8 cellular contexts compared by ENCODE assay signal in genomic region chr1:205750683-205751651, GRCh38. TPM values are rescaled to one million over a fixed set of nuclear protein-coding genes. Genes with fewer than 3 reads are reported as not detected.
DNase-seq lines count a peak whose midpoint lies in the region; ATAC-seq and TF ChIP-seq lines count a peak whose summit lies in the region.

No MANE protein-coding gene starts in this region.

- ATAC-seq in upper lobe of right lung = no peak

- 81% methylated on average over 14 of the region's 14 CpGs for WGBS in liver

- H3K4me2 ChIP-seq in BLaER1 treated with 17β-estradiol and CSF1 and Interleukin-3, amounts not matched to agents 10 nM and 100 nM = peak overlapping the region; percentile 51 to 76 (median 69)

- peaks cover 0 to 29% (median 18%) of the 10 kb centered on the region in 11 experiments; a peak in 13 of 22 replicates for H3K36me3 ChIP-seq in BLaER1 treated with 17β-estradiol and CSF1 and Interleukin-3, amounts not matched to agents 10 nM and 100 nM
- peaks cover 11% of the 10 kb centered on the region; the same call in 1 of the 2 replicates for H3K36me3 ChIP-seq in HUES6 (ENCODE audit: control insufficient read depth, insufficient read depth, low read length)
- no peaks in the 10 kb centered on the region for H3K36me3 ChIP-seq in liver (ENCODE audit: control insufficient read depth in 4 of 4, insufficient read depth in 3 of 4, low read depth in 1 of 4, low read length in 3 of 4)
- no peaks in the 10 kb centered on the region for H3K36me3 ChIP-seq in upper lobe of right lung

- no peak for TF ChIP-seq RAD21 in liver (IDR thresholded peaks at IDR 0.05)

- H3K27me3 ChIP-seq in BLaER1 treated with 17β-estradiol and CSF1 and Interleukin-3, amounts not matched to agents 10 nM and 100 nM = no peaks in the 10 kb centered on the region
- 0 out of 2 replicates have a peak, but pooled peaks cover under 1% of the 10 kb centered on the region for H3K27me3 ChIP-seq in HUES6 (ENCODE audit: control insufficient read depth, insufficient read depth, low read length)
- H3K27me3 ChIP-seq in liver (ENCODE audit: control insufficient read depth in 4 of 4, insufficient read depth in 4 of 4, low read length in 3 of 4) = no peaks in the 10 kb centered on the region
- no peaks in the 10 kb centered on the region for H3K27me3 ChIP-seq in upper lobe of right lung

- no peak for DNase-seq in upper lobe of right lung
- DNase-seq in activated CD4-positive, CD25-positive, alpha-beta regulatory T cell (lab: John Stamatoyannopoulos, UW) = no peak
- no peak for DNase-seq in stimulated activated CD4-positive, alpha-beta T cell treated with anti-CD3 and anti-CD28 coated beads, Interleukin-2, amount 100 ng/mL, for 48 hours
- no peak for DNase-seq in H4 (ENCODE audit: low spot score)

- H3K9me3 ChIP-seq in BLaER1 treated with 17β-estradiol and CSF1 and Interleukin-3, amounts not matched to agents 10 nM and 100 nM (replicated peaks in 1 of 11) = no peaks in the 10 kb centered on the region
- H3K9me3 ChIP-seq in HUES6 (ENCODE audit: control insufficient read depth, insufficient read depth, low read depth, low read length) = no peaks in the 10 kb centered on the region
- H3K9me3 ChIP-seq in liver (ENCODE audit: control insufficient read depth in 4 of 4, low read length in 3 of 4) = no peaks in the 10 kb centered on the region
- H3K9me3 ChIP-seq in upper lobe of right lung = no peaks in the 10 kb centered on the region

- intact Hi-C loops in upper lobe of right lung (cut with DNase I) = no loop called here

- TF ChIP-seq CTCF in liver (IDR thresholded peaks at IDR 0.05; ENCODE audit: low read depth, low read length, missing input control) (no peak), upper lobe of right lung (IDR thresholded peaks at IDR 0.05) (no peak)

- peaks cover 16 to 26% (median 23%) of the 10 kb centered on the region in 10 experiments for H3K4me1 ChIP-seq in BLaER1 treated with 17β-estradiol and CSF1 and Interleukin-3, amounts not matched to agents 10 nM and 100 nM
- H3K4me1 ChIP-seq in HUES6 (ENCODE audit: control insufficient read depth, insufficient read depth, low read length) = peaks cover 17% of the 10 kb centered on the region; the same call in 1 of the 2 replicates
- peaks cover 8 to 25% (median 19%) of the 10 kb centered on the region in 4 donors for H3K4me1 ChIP-seq in liver (ENCODE audit: control insufficient read depth in 4 of 4, insufficient read depth in 4 of 4, low read length in 3 of 4)
- peaks cover 21% of the 10 kb centered on the region for H3K4me1 ChIP-seq in upper lobe of right lung

- H3K9ac ChIP-seq in BLaER1 treated with 17β-estradiol and CSF1 and Interleukin-3, amounts not matched to agents 10 nM and 100 nM = peak overlapping the region; percentile 92 to 99 (median 98)
- H3K9ac ChIP-seq in HUES6 (ENCODE audit: low read length) (peak overlapping the region; percentile 98), liver (ENCODE audit: low read depth in 1 of 2, low read length in 2 of 2) (peak overlapping the region; percentile 15 to 89)

- H3K27ac ChIP-seq in BLaER1 treated with 17β-estradiol and CSF1 and Interleukin-3, amounts not matched to agents 10 nM and 100 nM = peak overlapping the region; percentile 90 to 100 (median 96)
- peak overlapping the region; percentile 96 for H3K27ac ChIP-seq in HUES6 (ENCODE audit: low read depth, low read length)
- H3K27ac ChIP-seq in angular gyrus (ENCODE audit: low read depth, low read length) = peak overlapping the region; percentile 98
- peak overlapping the region; percentile 94 to 96 for H3K27ac ChIP-seq in liver (ENCODE audit: low read depth in 1 of 2, low read length in 2 of 2)
- peak overlapping the region; percentile 87 for H3K27ac ChIP-seq in upper lobe of right lung

- H4K20me1 ChIP-seq in BLaER1 treated with 17β-estradiol and CSF1 and Interleukin-3, amounts not matched to agents 10 nM and 100 nM = peaks cover 29 to 36% (median 33%) of the 10 kb centered on the region in 11 experiments; a peak in 21 of 22 replicates

- peak overlapping the region; percentile 65 to 88 (median 81) for H3K4me3 ChIP-seq in BLaER1 treated with 17β-estradiol and CSF1 and Interleukin-3, amounts not matched to agents 10 nM and 100 nM
- peak overlapping the region; percentile 99 for H3K4me3 ChIP-seq in HUES6 (ENCODE audit: low read depth, low read length)
- peak overlapping the region; percentile 62 to 99 (median 69) for H3K4me3 ChIP-seq in liver (ENCODE audit: low read depth in 1 of 3, low read length in 3 of 3)
- peak overlapping the region; percentile 83 for H3K4me3 ChIP-seq in upper lobe of right lung

TF ChIP-seq in liver, 16 proteins besides CTCF, POLR2A, EP300 and RAD21:
- TF ChIP-seq HNF4G (IDR thresholded peaks at IDR 0.05) = no peak
- TF ChIP-seq SP1 (IDR thresholded peaks at IDR 0.05) = no peak
- no peak for TF ChIP-seq FOXA1 (IDR thresholded peaks at IDR 0.05)
- TF ChIP-seq YY1 (IDR thresholded peaks at IDR 0.05) = no peak
- TF ChIP-seq ATF3 (IDR thresholded peaks at IDR 0.05) = no peak
- TF ChIP-seq ZBTB33 (IDR thresholded peaks at IDR 0.05) = no peak
- no peak for TF ChIP-seq GABPA (IDR thresholded peaks at IDR 0.05 in 1 of 2, conservative IDR thresholded peaks at IDR 0.05 in 1 of 2)
- TF ChIP-seq JUND (IDR thresholded peaks at IDR 0.05) = no peak
- TF ChIP-seq EGR1 (IDR thresholded peaks at IDR 0.05; ENCODE audit: low read depth in 2 of 2) = no peak
- no peak for TF ChIP-seq FOXA2 (IDR thresholded peaks at IDR 0.05)
- TF ChIP-seq REST (IDR thresholded peaks at IDR 0.05) = no peak

RNA-seq across cellular contexts. Expression of gene NUCKS1, which starts 1.0 kb away (rescaled TPM):
- 10 to 100 TPM; 48.9 to 86.1 TPM for total RNA-seq in liver
- polyA plus RNA-seq in liver = 10 to 100 TPM; 27.0 to 36.4 TPM
- 117 TPM for total RNA-seq in upper lobe of right lung
- 179 and 195 TPM in 2 replicates for total RNA-seq in H4 (2014; rRNA removed; shearing (Covaris generic))

RNA-seq across cellular contexts. Expression of gene RAB29, which starts 24.3 kb away (rescaled TPM):
- total RNA-seq in liver (10 to 100 TPM; 11.0 to 25.0 TPM), upper lobe of right lung (24.7 TPM)
- 10 to 100 TPM; 14.7 to 17.3 TPM for polyA plus RNA-seq in liver
- 15.5 and 15.8 TPM in 2 replicates for total RNA-seq in H4 (2014; rRNA removed; shearing (Covaris generic))
